Comparison of ENCODE assay signal across 29 cellular contexts in the genomic region with DNA sequence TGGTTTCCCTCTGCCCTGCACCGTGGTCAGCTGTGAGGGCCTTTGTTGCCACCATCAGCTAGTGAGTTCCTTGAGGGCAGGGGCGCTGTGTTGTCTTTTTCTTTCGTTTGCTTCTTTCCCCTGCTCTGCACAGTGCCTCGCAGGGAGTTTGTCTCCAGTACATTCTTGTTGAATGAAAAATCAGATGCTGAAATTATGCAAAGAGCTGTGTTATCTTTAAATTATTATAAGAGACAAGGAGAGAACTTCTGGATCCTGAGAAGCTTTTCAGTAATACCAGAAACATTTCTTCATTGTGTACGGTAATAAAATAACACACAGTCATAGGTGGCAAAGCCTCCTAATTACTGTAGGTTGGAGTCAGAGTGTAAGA. TPM values are rescaled to one million over a fixed set of nuclear protein-coding genes. Genes with fewer than 3 reads are reported as not detected.
DNase-seq lines count a peak whose midpoint lies in the region; ATAC-seq and TF ChIP-seq lines count a peak whose summit lies in the region.
"Had no signal": no experiment of that assay in that cellular context is flagged by ENCODE, and none has a peak within 500 bp of the region (broad histone marks: within the 10 kb centered on the region; RNA-seq: fewer than 3 reads in every experiment).

No MANE protein-coding gene starts in this region.

- H3K4me2 ChIP-seq in PC-3 (ENCODE audit: low read length), result no peak overlapping the region

- no peaks in the 10 kb centered on the region for H3K36me3 ChIP-seq in PC-3 (ENCODE audit: low read depth, low read length)
- H3K36me3 ChIP-seq: breast epithelium, colonic mucosa had no signal

- no peaks in the 10 kb centered on the region for H4K20me1 ChIP-seq in PC-3 (ENCODE audit: low read length)

- H3K4me1 ChIP-seq in PC-3 (ENCODE audit: insufficient read depth, low read length), result peaks cover 11% of the 10 kb centered on the region
- H3K4me1 ChIP-seq: breast epithelium, colonic mucosa had no signal

- H3K27ac ChIP-seq in PC-3 (ENCODE audit: low read length), result no peak overlapping the region
- H3K27ac ChIP-seq: colonic mucosa, epithelial cell of prostate, SK-N-MC had no signal

- TF ChIP-seq CTCF in AG09309 (IDR thresholded peaks at IDR 0.05; ENCODE audit: control insufficient read depth, insufficient read depth, low read depth, low read length, missing control alignments) (peak; percentile 7), PC-3 (conservative IDR thresholded peaks at IDR 0.05; ENCODE audit: low read depth, low read length) (no peak), fibroblast of the aortic adventitia (IDR thresholded peaks at IDR 0.05; ENCODE audit: insufficient read depth, low read length) (no peak)

- no peaks in the 10 kb centered on the region for H3F3A ChIP-seq in PC-3 (ENCODE audit: low read length, unreplicated experiment)

- peak; percentile 39 for ATAC-seq in PC-3
- ATAC-seq in sciatic nerve, result peak; percentile 17
- no peak for ATAC-seq in GM19324 (IDR thresholded peaks at IDR 0.05; ENCODE audit: low FRiP score, unreplicated experiment)
- ATAC-seq in HG03039 (IDR thresholded peaks at IDR 0.05; ENCODE audit: unreplicated experiment), result no peak
- ATAC-seq: activated CD4-positive, CD25-positive, alpha-beta regulatory T cell treated with anti-CD3 and anti-CD28 coated beads, Interleukin-2, amount 50 U/mL, for 24 hours; naive thymus-derived CD4-positive, alpha-beta T cell had no signal

- DNase-seq in AG09309 (ENCODE audit: low read depth) (no peak), PC-3 (no peak), fibroblast of the aortic adventitia (ENCODE audit: low read depth) (no peak), sciatic nerve (ENCODE audit: low spot score) (peak; percentile 40), NCI-H2107 treated with DMSO at 0.1 percent for 48 hours (lab: John Stamatoyannopoulos, UW; ENCODE audit: unreplicated experiment) (no peak)
- DNase-seq in stimulated activated CD4-positive, alpha-beta T cell treated with anti-CD3 and anti-CD28 coated beads, Interleukin-1b, Interleukin-23, amount 100 ng/mL, for 48 hours, result no peak
- DNase-seq: activated CD4-positive, alpha-beta T cell treated with anti-CD3 and anti-CD28 coated beads, Interleukin-2, amount 50 U/mL, for 48 hours; activated naive CD4-positive, alpha-beta T cell treated with Interleukin-2 at 50 U/mL for 16 hours; activated T-cell treated with anti-CD3 and anti-CD28 coated beads, Interleukin-2, amount 50 U/mL, for 72 hours; colonic mucosa; DMS153; effector CD8-positive, alpha-beta T cell; KBM-7; kidney; naive thymus-derived CD4-positive, alpha-beta T cell; NCI-H1105; NCI-H1930; NCI-H524 treated with DMSO at 0.1 percent for 48 hours; nucleus accumbens; small intestine; stimulated activated CD4-positive, alpha-beta T cell treated with anti-CD3 and anti-CD28 coated beads, Interleukin-2, amount 100 ng/mL, for 24 hours; stimulated activated naive CD8-positive, alpha-beta T cell treated with anti-CD3 and anti-CD28 coated beads, Interleukin-15, Interleukin-2, amounts not matched to agents 100 U/mL and 50 U/mL, for 24 hours; T-helper 17 cell had no signal

- H3K9ac ChIP-seq in PC-3 (ENCODE audit: low read length), result no peak overlapping the region

- CTCF ChIA-PET in PC-3 (lab: Charles Lee), result no interaction called here

- H2AFZ ChIP-seq in PC-3 (ENCODE audit: low read length), result no peak overlapping the region

- no peaks in the 10 kb centered on the region for H3K79me2 ChIP-seq in PC-3 (ENCODE audit: low read length)

- no peaks in the 10 kb centered on the region for H3K27me3 ChIP-seq in PC-3 (ENCODE audit: low read length)
- H3K27me3 ChIP-seq: breast epithelium, colonic mucosa had no signal

- BruUV-seq in PC-3 (replicated peaks; lab: Mats Ljungman, UMichigan), result no TSS peak

- POLR2A ChIA-PET in PC-3 (lab: Charles Lee; ENCODE audit: unreplicated experiment), result no interaction called here

- H3K9me2 ChIP-seq in PC-3 (replicated peaks; ENCODE audit: low read length), result no peaks in the 10 kb centered on the region

- H3K9me3 ChIP-seq in PC-3 (ENCODE audit: low read length), result no peaks in the 10 kb centered on the region
- H3K9me3 ChIP-seq: breast epithelium, colonic mucosa had no signal

- H3K4me3 ChIP-seq in AG09309 (ENCODE audit: control insufficient read depth, low read depth, low read length) (no peak overlapping the region), PC-3 (ENCODE audit: low read length) (no peak overlapping the region), fibroblast of the aortic adventitia (ENCODE audit: low read depth, low read length) (peak overlapping the region; percentile 31)
- H3K4me3 ChIP-seq: breast epithelium, colonic mucosa, SK-N-MC had no signal

- intact Hi-C loops in PC-3 (cut with micrococcal nuclease), result no loop called here
- intact Hi-C loops in sciatic nerve (cut with DNase I), result no loop called here

RNA-seq across cellular contexts. Expression of gene EML1, which starts 14.9 kb away (rescaled TPM):
- total RNA-seq in PC-3 (2014; rRNA removed), result 12.0 TPM in 2 replicates
- 80.3 and 163 TPM in 2 replicates for total RNA-seq in fibroblast of the aortic adventitia (ENCODE audit: low replicate concordance)
- 59.0 TPM for total RNA-seq in sciatic nerve
- total RNA-seq: naive thymus-derived CD4-positive, alpha-beta T cell had no signal

Comparison
In these comparisons a context has a peak if more than half of its experiments do, and no peak if none do; other contexts are left out.
1. ATAC-seq: peak in PC-3 (single experiment) and sciatic nerve (single experiment); none in GM19324 (single experiment) and HG03039 (single experiment).